16 cellular contexts compared by ENCODE assay signal in genomic region chr22:41873391-41873790, GRCh38. TPM values are rescaled to one million over a fixed set of nuclear protein-coding genes. Genes with fewer than 3 reads are reported as not detected.
DNase-seq lines count a peak whose midpoint lies in the region; ATAC-seq, FAIRE-seq and TF ChIP-seq lines count a peak whose summit lies in the region.
"Had no signal": no experiment of that assay in that cellular context is flagged by ENCODE, and none has a peak within 500 bp of the region (broad histone marks: within the 10 kb centered on the region; RNA-seq: fewer than 3 reads in every experiment).

No MANE protein-coding gene starts in this region.

- H3K27ac Mint-ChIP-seq in Caco-2 (ENCODE audit: unreplicated experiment) (no peak overlapping the region), activated B cell treated with CpG ODN at 0.5 μM for 24 hours (peak overlapping the region; percentile 48)

- intact Hi-C loops in Caco-2 (cut with micrococcal nuclease; ENCODE audit: unreplicated experiment): no loop called here
- intact Hi-C loops in activated B cell treated with CpG ODN at 0.5 μM for 24 hours (cut with micrococcal nuclease): loop anchor here (2.0 kb wide), 1 partner anchor 15 kb away; no protein-coding TSS in a partner anchor
- intact Hi-C loops in adrenal gland (cut with DNase I): no loop called here
- intact Hi-C loops in psoas muscle (cut with DNase I): no loop called here

- BruUV-seq in Caco-2 (replicated peaks; lab: Mats Ljungman, UMichigan): TSS peak; percentile 20

- peak; percentile 29 for ATAC-seq in activated B cell treated with CpG ODN at 0.5 μM for 24 hours (ENCODE audit: low read depth)
- ATAC-seq in psoas muscle: peak; percentile 33 to 85 (median 54)
- ATAC-seq in GM19328 (IDR thresholded peaks at IDR 0.05; ENCODE audit: unreplicated experiment): no peak
- no peak for ATAC-seq in HG03520 (IDR thresholded peaks at IDR 0.05; ENCODE audit: unreplicated experiment)
- ATAC-seq in GM21723 (IDR thresholded peaks at IDR 0.05; ENCODE audit: unreplicated experiment): no peak

- H3K9me3 Mint-ChIP-seq in Caco-2 (ENCODE audit: unreplicated experiment): no peaks in the 10 kb centered on the region
- H3K9me3 Mint-ChIP-seq in activated B cell treated with CpG ODN at 0.5 μM for 24 hours: no peaks in the 10 kb centered on the region

- H3K4me3 Mint-ChIP-seq in Caco-2 (ENCODE audit: unreplicated experiment) (no peak overlapping the region), activated B cell treated with CpG ODN at 0.5 μM for 24 hours (no peak overlapping the region)

- H3K4me3 ChIP-seq in Caco-2 (ENCODE audit: low read depth, low read length) (no peak overlapping the region), adrenal gland (no peak overlapping the region), psoas muscle (no peak overlapping the region)
- H3K4me3 ChIP-seq: dorsolateral prefrontal cortex had no signal

- POLR2A ChIA-PET in Caco-2 (lab: Charles Lee): no interaction called here
- POLR2A ChIA-PET in activated B cell treated with CpG ODN at 0.5 μM for 24 hours (lab: Charles Lee): interaction anchor here (2.1 kb wide), 1 partner anchor 11 kb away, joined by 15 read pairs; no protein-coding TSS in a partner anchor

- H3K9me3 ChIP-seq in Caco-2: no peaks in the 10 kb centered on the region
- H3K9me3 ChIP-seq in adrenal gland (replicated peaks in 1 of 3): no peaks in the 10 kb centered on the region
- H3K9me3 ChIP-seq in psoas muscle: no peaks in the 10 kb centered on the region

- 48 to 65% (median 58%) methylated on average over 4 to 5 of the region's 5 CpGs for WGBS in adrenal gland, 4 donors
- WGBS in psoas muscle, 3 donors: 26 to 55% (median 41%) methylated on average over 5 of the region's 5 CpGs

- H3K27ac ChIP-seq in adrenal gland (peak overlapping the region in 3 of 5 donors; percentile 22 to 77 (median 73)), psoas muscle (peak overlapping the region; percentile 33)
- H3K27ac ChIP-seq: RWPE1 had no signal

- CTCF ChIA-PET in Caco-2 (lab: Charles Lee) (no interaction called here), activated B cell treated with CpG ODN at 0.5 μM for 24 hours (lab: Charles Lee) (no interaction called here)

- no peaks in the 10 kb centered on the region for H3K27me3 ChIP-seq in Caco-2 (replicated peaks; ENCODE audit: control insufficient read depth, insufficient read depth, low read length)
- no peaks in the 10 kb centered on the region for H3K27me3 ChIP-seq in adrenal gland
- no peaks in the 10 kb centered on the region for H3K27me3 ChIP-seq in psoas muscle (ENCODE audit: insufficient read depth in 3 of 3, low read length in 2 of 3)
- H3K27me3 ChIP-seq: dorsolateral prefrontal cortex had no signal

- no peak for FAIRE-seq in urothelium cell line (lab: Jason Lieb, UNC)
- FAIRE-seq: TTC549 had no signal

- H3K4me1 ChIP-seq in Caco-2: no peaks in the 10 kb centered on the region
- peaks cover 17 to 21% of the 10 kb centered on the region in 2 donors for H3K4me1 ChIP-seq in adrenal gland (replicated peaks in 1 of 2)
- H3K4me1 ChIP-seq in psoas muscle: no peaks in the 10 kb centered on the region

- no peak for DNase-seq in Caco-2
- DNase-seq in activated B cell treated with CpG ODN at 0.5 μM for 24 hours: no peak
- DNase-seq in adrenal gland: peak in 1 of 7 donors; percentile 61
- no peak for DNase-seq in psoas muscle
- no peak for DNase-seq in urothelium cell line (ENCODE audit: low spot score)
- DNase-seq: dorsolateral prefrontal cortex, foreskin fibroblast, NCI-H1105 treated with DMSO at 0.1 percent for 48 hours, NCI-H524 had no signal

- H3K4me1 Mint-ChIP-seq in Caco-2 (ENCODE audit: low read depth, unreplicated experiment): no peaks in the 10 kb centered on the region
- peaks cover 20% of the 10 kb centered on the region for H3K4me1 Mint-ChIP-seq in activated B cell treated with CpG ODN at 0.5 μM for 24 hours

- peaks cover 87% of the 10 kb centered on the region for H3K36me3 Mint-ChIP-seq in Caco-2 (ENCODE audit: insufficient read depth, unreplicated experiment)
- H3K36me3 Mint-ChIP-seq in activated B cell treated with CpG ODN at 0.5 μM for 24 hours (ENCODE audit: low read depth): peaks cover 86% of the 10 kb centered on the region

- no peak for TF ChIP-seq POLR2A in adrenal gland (IDR thresholded peaks at IDR 0.05)

- TF ChIP-seq CTCF in Caco-2 (IDR thresholded peaks at IDR 0.05; ENCODE audit: insufficient read depth in 1 of 2, low read depth in 1 of 2, low read length in 1 of 2, severe bottlenecking in 1 of 2, unreplicated experiment in 1 of 2): no peak
- no peak for TF ChIP-seq CTCF in activated B cell treated with CpG ODN at 0.5 μM for 24 hours (IDR thresholded peaks at IDR 0.05)
- TF ChIP-seq CTCF in adrenal gland (IDR thresholded peaks at IDR 0.05): no peak
- TF ChIP-seq CTCF in psoas muscle (IDR thresholded peaks at IDR 0.05): no peak

- H3K36me3 ChIP-seq in Caco-2 (ENCODE audit: control insufficient read depth, insufficient read depth, low read length) (peaks cover 11% of the 10 kb centered on the region), adrenal gland (replicated peaks in 1 of 2) (peaks cover 0 to 92% of the 10 kb centered on the region in 2 donors), psoas muscle (ENCODE audit: insufficient read depth in 1 of 2, low read depth in 1 of 2) (peaks cover 8 to 98% of the 10 kb centered on the region in 2 donors)

- H3K27me3 Mint-ChIP-seq in Caco-2 (ENCODE audit: insufficient read depth, unreplicated experiment) (no peaks in the 10 kb centered on the region), activated B cell treated with CpG ODN at 0.5 μM for 24 hours (no peaks in the 10 kb centered on the region)

RNA-seq across cellular contexts. Expression of gene SREBF2, which starts 40.5 kb away (rescaled TPM):
- total RNA-seq in Caco-2 (2022): 134 and 150 TPM in 2 replicates
- total RNA-seq in activated B cell treated with CpG ODN at 0.5 μM for 24 hours: 253 and 307 TPM in 2 replicates
- 100 to 1,000 TPM; 113 to 263 (median 156) TPM for total RNA-seq in adrenal gland
- 100 to 1,000 TPM in 2 of 3 donors, 10 to 100 TPM in 1; 85.7 to 209 (median 104) TPM for polyA plus RNA-seq in adrenal gland
- total RNA-seq in psoas muscle: 10 to 100 TPM; 36.3 to 47.0 (median 43.6) TPM
- polyA plus RNA-seq in psoas muscle: 10 to 100 TPM; 21.0 to 24.1 (median 23.8) TPM

RNA-seq across cellular contexts. Expression of gene SHISA8, which starts 41.5 kb away (rescaled TPM):
- total RNA-seq in Caco-2 (2022) (1.4 and 2.2 TPM in 2 replicates), activated B cell treated with CpG ODN at 0.5 μM for 24 hours (10.9 and 12.6 TPM in 2 replicates), adrenal gland (10 to 100 TPM; 15.1 to 55.5 (median 20.6) TPM), psoas muscle (under 1 TPM in 3 of 4 donors, not detected in 1; 0.15 to 0.26 (median 0.26) TPM)
- polyA plus RNA-seq in adrenal gland (10 to 100 TPM in 1 of 3 donors, 1 to 10 TPM in 2; 1.4 to 10.8 (median 5.1) TPM), psoas muscle (not detected)
- total RNA-seq: kidney epithelial cell had no signal
- polyA plus RNA-seq: adipose tissue had no signal

RNA-seq across cellular contexts. Expression of gene TNFRSF13C, which starts 53.2 kb away (rescaled TPM):
- total RNA-seq in Caco-2 (2022): 2.2 and 2.4 TPM in 2 replicates
- 266 and 295 TPM in 2 replicates for total RNA-seq in activated B cell treated with CpG ODN at 0.5 μM for 24 hours
- total RNA-seq in adrenal gland: 1 to 10 TPM in 5 of 8 donors, under 1 TPM in 3; 0.36 to 3.2 (median 1.4) TPM
- under 1 TPM; 0.24 to 0.35 (median 0.24) TPM for polyA plus RNA-seq in adrenal gland
- 1 to 10 TPM in 1 of 4 donors, under 1 TPM in 3; 0.20 to 1.4 (median 0.38) TPM for total RNA-seq in psoas muscle
- polyA plus RNA-seq in psoas muscle: under 1 TPM in 2 of 3 donors, not detected in 1; 0.01 to 0.05 TPM

Comparison
In these comparisons a context has a peak if more than half of its experiments do, and no peak if none do; other contexts are left out.
1. ATAC-seq: peak in activated B cell treated with CpG ODN at 0.5 μM for 24 hours (single experiment) and psoas muscle (4 of 4); none in GM19328 (single experiment), HG03520 (single experiment) and GM21723 (single experiment).
2. RNA of gene TNFRSF13C, which starts 53.2 kb away (total RNA-seq): 266 to 295 TPM in activated B cell treated with CpG ODN at 0.5 μM for 24 hours; 2.2 to 2.4 TPM in Caco-2, 0.36 to 3.2 TPM in adrenal gland and 0.20 to 1.4 TPM in psoas muscle; every median in the first group is over 10 times any median in the second.